ENCODE assay signal across 21 cellular contexts in the genomic region with DNA sequence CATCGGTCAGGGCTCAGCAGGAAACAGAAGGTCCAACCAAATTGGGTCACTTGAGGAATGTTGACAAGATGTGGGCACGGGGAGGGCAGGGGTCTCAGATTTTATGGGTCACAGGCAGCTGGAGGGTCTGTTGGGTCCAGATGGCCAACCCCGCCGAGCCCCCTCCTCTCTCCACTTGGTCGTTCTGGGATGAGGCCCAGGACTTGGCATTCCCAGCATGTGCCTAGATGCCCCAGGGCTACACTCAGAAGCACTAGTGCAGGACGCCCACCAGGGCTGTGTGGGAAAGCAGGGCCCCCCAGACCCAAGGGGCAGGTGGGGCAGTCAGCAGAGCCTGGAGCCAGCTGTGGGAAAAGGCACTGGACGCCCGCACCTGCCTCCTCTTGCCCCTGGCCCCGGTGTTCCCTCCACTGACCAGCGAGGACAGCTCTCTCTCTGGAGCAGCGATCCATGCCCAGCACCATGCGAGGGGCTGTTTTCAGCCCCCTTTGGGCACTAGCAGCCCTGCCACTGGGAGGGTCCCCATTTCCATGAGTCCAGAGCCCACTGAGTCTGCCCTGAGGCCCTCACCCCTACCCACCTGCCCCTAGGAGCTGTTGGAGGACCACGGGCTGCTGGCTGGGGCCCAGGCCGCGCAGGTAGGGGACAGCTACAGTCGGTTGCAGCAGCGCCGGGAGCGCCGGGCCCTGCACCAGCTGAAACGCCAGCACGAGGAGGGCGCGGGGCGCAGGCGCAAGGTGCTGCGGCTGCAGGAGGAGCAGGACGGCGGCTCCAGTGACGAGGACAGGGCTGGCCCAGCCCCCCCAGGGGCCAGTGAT. TPM values are rescaled to one million over a fixed set of nuclear protein-coding genes. Genes with fewer than 3 reads are reported as not detected.
"Had no signal": no experiment of that assay in that cellular context is flagged by ENCODE, and none has a peak within 500 bp of the region (broad histone marks: within the 10 kb centered on the region; RNA-seq: fewer than 3 reads in every experiment).

No MANE protein-coding gene starts in this region.

- FAIRE-seq: endometrium, keratinocyte had no signal

- H3K79me2 ChIP-seq: parathyroid adenoma had no signal

- H3K9me3 ChIP-seq: esophagus squamous epithelium, right atrium auricular region, sigmoid colon, transverse colon had no signal

- H3K27me3 ChIP-seq: esophagus squamous epithelium, right atrium auricular region, sigmoid colon, transverse colon had no signal

- DNase-seq: cortex of kidney; effector memory CD8-positive, alpha-beta T cell; erythroblast; esophagus squamous epithelium; foreskin melanocyte; natural killer cell; sigmoid colon; stimulated activated CD4-positive, alpha-beta T cell treated with anti-CD3 and anti-CD28 coated beads, Interleukin-2, amount 100 ng/mL, for 24 hours; stimulated activated CD4-positive, alpha-beta T cell treated with anti-CD3 and anti-CD28 coated beads, Interleukin-4, amount 100 ng/mL, for 24 hours; stimulated activated naive CD4-positive, alpha-beta T cell treated with Interleukin-2 at 50 U/mL for 16 hours; transverse colon had no signal

- H3K27ac Mint-ChIP-seq: effector memory CD8-positive, alpha-beta T cell; memory B cell; natural killer cell had no signal

- H3K27ac ChIP-seq: esophagus squamous epithelium, parathyroid adenoma, right atrium auricular region, sigmoid colon, transverse colon had no signal

- H3K4me1 Mint-ChIP-seq: memory B cell had no signal

- H2AFZ ChIP-seq: parathyroid adenoma had no signal

- H3K36me3 Mint-ChIP-seq: natural killer cell had no signal

- H3K9ac ChIP-seq: parathyroid adenoma had no signal

- H3K27me3 Mint-ChIP-seq: effector memory CD8-positive, alpha-beta T cell; memory B cell; progenitor cell of endocrine pancreas had no signal

- H3K4me3 ChIP-seq: esophagus squamous epithelium, lung, right atrium auricular region, sigmoid colon, transverse colon had no signal

- H3K4me3 Mint-ChIP-seq: effector memory CD8-positive, alpha-beta T cell; memory B cell; natural killer cell; stimulated activated effector memory CD8-positive, alpha-beta T cell treated with anti-CD3 and anti-CD28 coated beads, Interleukin-12 subunit alpha, Interleukin-12 subunit beta, amount 100 ng/mL, for 72 hours had no signal

- H3K9me3 Mint-ChIP-seq: effector memory CD8-positive, alpha-beta T cell; memory B cell; natural killer cell; stimulated activated effector memory CD8-positive, alpha-beta T cell treated with anti-CD3 and anti-CD28 coated beads, Interleukin-12 subunit alpha, Interleukin-12 subunit beta, amount 100 ng/mL, for 72 hours had no signal

- H3K4me1 ChIP-seq: parathyroid adenoma, transverse colon had no signal

- ATAC-seq: effector memory CD8-positive, alpha-beta T cell; natural killer cell; stimulated activated effector memory CD8-positive, alpha-beta T cell treated with anti-CD3 and anti-CD28 coated beads, Interleukin-12 subunit alpha, Interleukin-12 subunit beta, amount 100 ng/mL, for 72 hours had no signal

RNA-seq across cellular contexts. Expression of gene C5AR2, which starts 43.1 kb away (rescaled TPM):
- total RNA-seq: progenitor cell of endocrine pancreas had no signal
- polyA plus RNA-seq: keratinocyte, neural cell had no signal

RNA-seq across cellular contexts. Expression of gene MEIS3, which starts 44.2 kb away (rescaled TPM):
- total RNA-seq: mononuclear cell, natural killer cell had no signal
